Comparison of ENCODE assay signal across 22 cellular contexts in the genomic region with DNA sequence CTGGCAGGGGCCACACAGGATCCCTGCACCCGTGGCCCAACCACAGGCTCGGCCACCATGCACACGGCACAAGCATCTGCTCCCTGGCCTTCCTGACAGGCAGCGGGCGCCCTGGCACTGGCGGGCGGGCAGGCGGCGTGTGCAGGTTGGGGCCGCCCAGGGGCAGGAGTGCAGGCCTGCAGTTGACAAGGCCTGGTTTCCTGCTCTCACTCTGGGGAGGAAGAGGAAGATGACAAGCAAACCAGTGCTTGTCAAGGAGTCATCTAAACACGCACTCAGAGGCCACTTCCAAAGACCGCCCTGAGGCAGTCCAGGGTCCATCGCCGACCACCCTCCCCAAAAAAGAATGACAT.
DNase-seq lines count a peak whose midpoint lies in the region; ATAC-seq and TF ChIP-seq lines count a peak whose summit lies in the region.
"Had no signal": no experiment of that assay in that cellular context is flagged by ENCODE, and none has a peak within 500 bp of the region (broad histone marks: within the 10 kb centered on the region; RNA-seq: fewer than 3 reads in every experiment).

No MANE protein-coding gene starts in this region.

- H3K36me3 ChIP-seq in left ventricle myocardium inferior (no peaks in the 10 kb centered on the region), osteoblast (ENCODE audit: insufficient read depth, low read length) (no peaks in the 10 kb centered on the region)
- H3K36me3 ChIP-seq: adrenal gland, cardiac muscle cell had no signal

- H3K27ac ChIP-seq in left ventricle myocardium inferior (replicated peaks) (peak overlapping the region; percentile 92), osteoblast (ENCODE audit: low read depth, low read length) (no peak overlapping the region)
- H3K27ac ChIP-seq: adrenal gland, cardiac muscle cell had no signal

- intact Hi-C loops in Right ventricle myocardium inferior (cut with DNase I), result loop anchor here (10.0 kb wide), 1 partner anchor 121 kb away; a partner anchor contains a TSS
- intact Hi-C loops in cardiac septum (cut with DNase I), result loop anchor here (2.0 kb wide), 2 partner anchors 27 to 119 kb away; no protein-coding TSS in a partner anchor
- intact Hi-C loops in left ventricle myocardium inferior (cut with micrococcal nuclease), result no loop called here

- H3K4me3 ChIP-seq in left ventricle myocardium inferior (no peak overlapping the region), osteoblast (ENCODE audit: insufficient read depth, low read length) (no peak overlapping the region)
- H3K4me3 ChIP-seq: adrenal gland, cardiac muscle cell, dorsolateral prefrontal cortex, mucosa of descending colon had no signal

- peaks cover 0 to 2% of the 10 kb centered on the region in 2 donors for H3K36me3 Mint-ChIP-seq in activated T-cell treated with anti-CD3 and anti-CD28 coated beads, Interleukin-2, amount 50 U/mL, for 72 hours (ENCODE audit: insufficient read depth in 2 of 2)

- no peak overlapping the region for H3K4me2 ChIP-seq in osteoblast (ENCODE audit: insufficient read depth, low read length)

- peaks cover 57% of the 10 kb centered on the region for H3K4me1 ChIP-seq in left ventricle myocardium inferior
- peaks cover 12% of the 10 kb centered on the region for H3K4me1 ChIP-seq in osteoblast (ENCODE audit: insufficient read depth, low read length)
- H3K4me1 ChIP-seq: adrenal gland had no signal

- peaks cover 5% of the 10 kb centered on the region for H3K4me1 Mint-ChIP-seq in activated T-cell treated with anti-CD3 and anti-CD28 coated beads, Interleukin-2, amount 50 U/mL, for 72 hours (ENCODE audit: low read depth)

- peak; percentile 42 for DNase-seq in Right ventricle myocardium inferior (ENCODE audit: missing footprints)
- no peak for DNase-seq in cardiac septum (ENCODE audit: low spot score)
- no peak for DNase-seq in left ventricle myocardium inferior
- DNase-seq in osteoblast (ENCODE audit: insufficient read length, low spot score, missing footprints), result peak; percentile 52
- DNase-seq in activated CD8-positive, alpha-beta memory T cell treated with anti-CD3 and anti-CD28 coated beads for 24 hours, result no peak
- no peak for DNase-seq in AG08395 (ENCODE audit: low spot score)
- no peak for DNase-seq in activated T-cell treated with anti-CD3 and anti-CD28 coated beads, Interleukin-2, amount 50 U/mL, for 72 hours
- DNase-seq: activated effector memory CD4-positive, alpha-beta T cell treated with Interleukin-2 at 50 U/mL for 16 hours; foreskin melanocyte; kidney glomerular epithelial cell; NCI-H146; NCI-H748 treated with DMSO at 0.1 percent for 48 hours; PC-3; stimulated activated naive CD8-positive, alpha-beta T cell treated with anti-CD3 and anti-CD28 coated beads, Interleukin-15, Interleukin-2, amounts not matched to agents 100 U/mL and 50 U/mL, for 24 hours; T1000; trophoblast cell had no signal

- H3K9me3 ChIP-seq in left ventricle myocardium inferior (replicated peaks) (no peaks in the 10 kb centered on the region), osteoblast (ENCODE audit: low read depth, low read length) (no peaks in the 10 kb centered on the region)
- H3K9me3 ChIP-seq: adrenal gland, mucosa of descending colon had no signal

- H3K9me3 Mint-ChIP-seq in activated T-cell treated with anti-CD3 and anti-CD28 coated beads, Interleukin-2, amount 50 U/mL, for 72 hours, result no peaks in the 10 kb centered on the region

- no peaks in the 10 kb centered on the region for H4K20me1 ChIP-seq in osteoblast (ENCODE audit: insufficient read depth, low read length)

- H3K27me3 ChIP-seq in left ventricle myocardium inferior (ENCODE audit: low read depth), result no peaks in the 10 kb centered on the region
- no peaks in the 10 kb centered on the region for H3K27me3 ChIP-seq in osteoblast (ENCODE audit: insufficient read depth, low read length)
- H3K27me3 ChIP-seq: adrenal gland, cardiac muscle cell had no signal

- H2AFZ ChIP-seq in osteoblast (ENCODE audit: low read length), result no peak overlapping the region

- TF ChIP-seq CTCF in left ventricle myocardium inferior (IDR thresholded peaks at IDR 0.05; ENCODE audit: borderline replicate concordance) (peak; percentile 20), osteoblast (IDR thresholded peaks at IDR 0.05; ENCODE audit: extremely low read depth, low read depth, low read length) (no peak)

- ATAC-seq in Right ventricle myocardium inferior, result no peak
- ATAC-seq in activated T-cell treated with anti-CD3 and anti-CD28 coated beads, Interleukin-2, amount 50 U/mL, for 72 hours (replicated peaks in 1 of 2), result no peak
- ATAC-seq in GM19467 (IDR thresholded peaks at IDR 0.05; ENCODE audit: unreplicated experiment), result no peak
- ATAC-seq: HCT116; mucosa of descending colon; PC-3; stimulated activated naive CD8-positive, alpha-beta T cell treated with anti-CD3 and anti-CD28 coated beads, Interleukin-15, Interleukin-2, amounts not matched to agents 100 U/mL and 50 U/mL, for 24 hours had no signal

- no peaks in the 10 kb centered on the region for H3K79me2 ChIP-seq in osteoblast (ENCODE audit: insufficient read depth, low read length)

- H3K27ac Mint-ChIP-seq in activated T-cell treated with anti-CD3 and anti-CD28 coated beads, Interleukin-2, amount 50 U/mL, for 72 hours, result no peak overlapping the region

- H3K27me3 Mint-ChIP-seq in activated T-cell treated with anti-CD3 and anti-CD28 coated beads, Interleukin-2, amount 50 U/mL, for 72 hours (ENCODE audit: low read depth), result peaks cover 4% of the 10 kb centered on the region

- H3K4me3 Mint-ChIP-seq in activated T-cell treated with anti-CD3 and anti-CD28 coated beads, Interleukin-2, amount 50 U/mL, for 72 hours, result no peak overlapping the region

Comparison
In these comparisons a context has a peak if more than half of its experiments do, and no peak if none do; other contexts are left out.
1. DNase-seq: peak in Right ventricle myocardium inferior (single experiment) and osteoblast (single experiment); none in cardiac septum (single experiment), left ventricle myocardium inferior (single experiment), activated CD8-positive, alpha-beta memory T cell treated with anti-CD3 and anti-CD28 coated beads for 24 hours (single experiment), AG08395 (single experiment) and activated T-cell treated with anti-CD3 and anti-CD28 coated beads, Interleukin-2, amount 50 U/mL, for 72 hours (0 of 2).